In genomic region chr1:67691712-67692111, GRCh38 we compare ENCODE assay signal across 17 cellular contexts.
"Had no signal": no experiment of that assay in that cellular context is flagged by ENCODE, and none has a peak within 500 bp of the region (broad histone marks: within the 10 kb centered on the region; RNA-seq: fewer than 3 reads in every experiment).

No MANE protein-coding gene starts in this region.

- ATAC-seq: esophagus mucosa, gastroesophageal sphincter, heart left ventricle, mucosa of descending colon had no signal

- H3K27me3 ChIP-seq: colonic mucosa, gastroesophageal sphincter, heart left ventricle, thyroid gland had no signal

- DNase-seq: activated CD4-positive, alpha-beta T cell treated with anti-CD3 and anti-CD28 coated beads, Interleukin-2, amount 50 U/mL, for 4 hours; activated gamma-delta T cell treated with Interleukin-2 at 50 U/mL for 16 hours; activated naive CD8-positive, alpha-beta T cell treated with anti-CD3 and anti-CD28 coated beads for 36 hours; activated T-cell treated with anti-CD3 and anti-CD28 coated beads for 4 hours; amniotic stem cell; central memory CD4-positive, alpha-beta T cell; colonic mucosa; heart left ventricle; mucosa of descending colon; naive B cell; stimulated activated CD4-positive, alpha-beta T cell treated with anti-CD3 and anti-CD28 coated beads, Interleukin-2, amount 100 ng/mL, for 24 hours; stimulated activated naive CD4-positive, alpha-beta T cell treated with Interleukin-2 at 50 U/mL for 16 hours; thyroid gland; WERI-Rb-1 had no signal

- H3K27ac ChIP-seq: colonic mucosa, gastroesophageal sphincter, heart left ventricle, thyroid gland, WERI-Rb-1 had no signal

- FAIRE-seq: endometrium had no signal

- H3K9me3 ChIP-seq: colonic mucosa, gastroesophageal sphincter, heart left ventricle, mucosa of descending colon, thyroid gland had no signal

- H3K4me3 ChIP-seq: colonic mucosa, gastroesophageal sphincter, heart left ventricle, mucosa of descending colon, thyroid gland had no signal

- H3K36me3 ChIP-seq: colonic mucosa had no signal
